Comparison of ENCODE assay signal across 8 cellular contexts in the genomic region with DNA sequence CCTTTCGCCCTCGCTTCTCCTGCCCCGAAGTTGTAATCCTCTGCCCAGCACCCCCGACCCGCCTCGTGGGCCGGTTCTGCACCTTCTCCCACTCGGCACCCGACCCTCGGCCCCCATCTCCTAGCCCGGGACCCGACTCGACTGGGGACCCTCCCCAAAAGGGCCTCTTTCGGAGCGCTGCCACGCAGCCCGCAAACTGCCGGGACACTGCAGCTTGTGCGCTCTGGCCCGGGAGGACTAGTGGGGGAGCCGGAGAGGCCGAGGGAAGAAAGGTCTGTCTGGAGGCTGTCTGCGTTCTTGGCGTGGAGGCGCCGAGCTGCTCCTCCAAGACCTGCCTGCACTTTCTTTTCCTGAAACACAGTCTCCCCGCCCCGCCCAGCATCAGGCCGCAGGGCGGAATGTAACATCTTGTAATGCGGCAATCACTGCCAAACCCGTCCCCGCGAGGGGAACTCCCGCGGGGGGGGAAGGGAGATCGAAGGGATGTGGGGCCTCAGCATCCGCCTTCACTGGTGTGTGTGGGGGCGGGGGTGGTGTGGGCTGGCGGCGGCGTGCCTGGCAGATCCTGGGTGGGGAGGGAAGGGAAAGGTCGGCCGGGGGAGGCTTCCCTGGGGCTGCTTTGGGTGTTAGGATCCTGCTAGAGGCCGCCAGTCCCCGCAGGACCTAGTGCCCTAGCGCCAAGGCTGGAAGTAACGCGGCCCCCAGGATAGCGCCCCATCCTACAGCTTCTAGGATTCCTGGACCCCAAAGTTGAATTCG. TPM values are rescaled to one million over a fixed set of nuclear protein-coding genes. Genes with fewer than 3 reads are reported as not detected.
DNase-seq lines count a peak whose midpoint lies in the region; ATAC-seq and TF ChIP-seq lines count a peak whose summit lies in the region.

No MANE protein-coding gene starts in this region.

- H4K20me1 ChIP-seq in SU-DHL-6 (ENCODE audit: low read depth, low read length) (no peaks in the 10 kb centered on the region), smooth muscle cell (ENCODE audit: low read depth) (no peaks in the 10 kb centered on the region)

- H3K4me3 Mint-ChIP-seq in HFFc6 = peak overlapping the region; percentile 83

- H3K9me2 ChIP-seq in SU-DHL-6 (replicated peaks; ENCODE audit: insufficient read depth, low read length) = no peaks in the 10 kb centered on the region

- DNase-seq in COR-L47 (lab: John Stamatoyannopoulos, UW) = peak; percentile 65
- peak; percentile 89 for DNase-seq in HFFc6
- no peak for DNase-seq in ascending aorta (ENCODE audit: low spot score in 2 of 2)
- peak; percentile 33 for DNase-seq in smooth muscle cell (lab: John Stamatoyannopoulos, UW; ENCODE audit: unreplicated experiment)

- H3K36me3 Mint-ChIP-seq in HFFc6 (ENCODE audit: low read depth) = no peaks in the 10 kb centered on the region

- ATAC-seq in HG03159 (IDR thresholded peaks at IDR 0.05; ENCODE audit: unreplicated experiment) (no peak), HG03175 (IDR thresholded peaks at IDR 0.05; ENCODE audit: unreplicated experiment) (no peak)

- peak overlapping the region; percentile 61 for H3K4me2 ChIP-seq in SU-DHL-6 (ENCODE audit: low read depth, low read length, poor library complexity, severe bottlenecking)
- H3K4me2 ChIP-seq in smooth muscle cell = peak overlapping the region; percentile 97

- H3K79me2 ChIP-seq in SU-DHL-6 (ENCODE audit: insufficient read depth, low read length) (no peaks in the 10 kb centered on the region), smooth muscle cell (ENCODE audit: low read depth) (peaks cover 5% of the 10 kb centered on the region)

- H3K4me1 ChIP-seq in ascending aorta (peaks cover 30 to 48% of the 10 kb centered on the region in 2 donors), smooth muscle cell (ENCODE audit: low read depth) (peaks cover 53% of the 10 kb centered on the region)

- H3K9me3 Mint-ChIP-seq in HFFc6 = no peaks in the 10 kb centered on the region

- peaks cover 78% of the 10 kb centered on the region for H3K4me1 Mint-ChIP-seq in HFFc6 (ENCODE audit: low read depth)

- H3K36me3 ChIP-seq in SU-DHL-6 (ENCODE audit: low read length) = no peaks in the 10 kb centered on the region
- H3K36me3 ChIP-seq in ascending aorta = no peaks in the 10 kb centered on the region
- no peaks in the 10 kb centered on the region for H3K36me3 ChIP-seq in smooth muscle cell (ENCODE audit: low read depth)

- H3K27me3 ChIP-seq in SU-DHL-6 (ENCODE audit: low read length) = no peaks in the 10 kb centered on the region
- H3K27me3 ChIP-seq in ascending aorta = peaks cover 66% of the 10 kb centered on the region
- peaks cover 64% of the 10 kb centered on the region for H3K27me3 ChIP-seq in smooth muscle cell (ENCODE audit: low read depth)

- peak overlapping the region; percentile 44 for H3K4me3 ChIP-seq in SU-DHL-6 (ENCODE audit: insufficient read depth, low read length, poor library complexity, severe bottlenecking)
- peak overlapping the region; percentile 48 to 67 for H3K4me3 ChIP-seq in ascending aorta
- H3K4me3 ChIP-seq in iPS-11a (ENCODE audit: low read depth, low read length) = peak overlapping the region; percentile 8
- peak overlapping the region; percentile 62 for H3K4me3 ChIP-seq in smooth muscle cell

- H3K9ac ChIP-seq in SU-DHL-6 (ENCODE audit: low read length) (peak overlapping the region; percentile 27), smooth muscle cell (ENCODE audit: low read depth) (peak overlapping the region; percentile 81)

- TF ChIP-seq CTCF in HFFc6 (IDR thresholded peaks at IDR 0.05) (no peak), SU-DHL-6 (IDR thresholded peaks at IDR 0.05; ENCODE audit: insufficient read depth, low read length, poor library complexity, severe bottlenecking) (no peak), ascending aorta (IDR thresholded peaks at IDR 0.05) (no peak), smooth muscle cell (IDR thresholded peaks at IDR 0.05; ENCODE audit: borderline replicate concordance, insufficient read depth, poor library complexity, severe bottlenecking) (no peak)

- H2AFZ ChIP-seq in SU-DHL-6 (ENCODE audit: low read depth, low read length, severe bottlenecking) = peak overlapping the region; percentile 64
- H2AFZ ChIP-seq in smooth muscle cell (ENCODE audit: low read depth) = peak overlapping the region; percentile 83

- H3K27ac ChIP-seq in SU-DHL-6 (ENCODE audit: low read depth, low read length) (no peak overlapping the region), ascending aorta (no peak overlapping the region), smooth muscle cell (ENCODE audit: low read depth) (peak overlapping the region; percentile 89)

- no peaks in the 10 kb centered on the region for H3F3A ChIP-seq in SU-DHL-6 (ENCODE audit: insufficient read depth)
- peaks cover 17% of the 10 kb centered on the region for H3F3A ChIP-seq in smooth muscle cell (ENCODE audit: low read depth)

- WGBS in smooth muscle cell (ENCODE audit: low lambda C conversion rate) = 1% methylated on average over 42 of the region's 51 CpGs

- intact Hi-C loops in ascending aorta (cut with DNase I) = loop anchor here (5.0 to 10.0 kb wide), 5 partner anchors 173 to 1171 kb away; a partner anchor contains a TSS

- H3K27me3 Mint-ChIP-seq in HFFc6 (ENCODE audit: insufficient read depth) = peaks cover 20% of the 10 kb centered on the region; the same call in 1 of the 2 replicates

- peak overlapping the region; percentile 92 for H3K27ac Mint-ChIP-seq in HFFc6

- no peaks in the 10 kb centered on the region for H3K9me3 ChIP-seq in SU-DHL-6 (ENCODE audit: insufficient read depth, low read length)
- no peaks in the 10 kb centered on the region for H3K9me3 ChIP-seq in ascending aorta
- H3K9me3 ChIP-seq in smooth muscle cell (replicated peaks; ENCODE audit: low read depth) = no peaks in the 10 kb centered on the region

RNA-seq across cellular contexts. Expression of a gene that starts 7.4 kb away (rescaled TPM):
- 10 to 100 TPM in 2 of 6 experiments, 1 to 10 TPM in 4; 8.8 to 12.6 (median 9.5) TPM for total RNA-seq in HFFc6 (2021; fragmentation: NEBNext Ultra II Directional; extraction: Animal tissue kit (Norgen Biotek cat#: 25700))
- total RNA-seq in ascending aorta (not detected), smooth muscle cell (1.9 and 3.6 TPM in 2 replicates)
- polyA plus RNA-seq in smooth muscle cell = 1.9 and 8.5 TPM in 2 replicates

RNA-seq across cellular contexts. Expression of a gene that starts 10.0 kb away (rescaled TPM):
- total RNA-seq in HFFc6 (2021; fragmentation: NEBNext Ultra II Directional; extraction: Animal tissue kit (Norgen Biotek cat#: 25700)) = 10 to 100 TPM in 2 of 6 experiments, 1 to 10 TPM in 4; 8.2 to 13.9 (median 9.2) TPM
- total RNA-seq in ascending aorta (not detected), smooth muscle cell (2.0 and 3.5 TPM in 2 replicates)
- polyA plus RNA-seq in smooth muscle cell = 3.3 and 8.0 TPM in 2 replicates

Comparison
In these comparisons a context has a peak if more than half of its experiments do, and no peak if none do; other contexts are left out.
1. DNase-seq: peak in COR-L47 (single experiment), HFFc6 (single experiment) and smooth muscle cell (single experiment); none in ascending aorta (0 of 2).
2. H3K4me3 ChIP-seq: peak in every context shown above with its lines; median percentile 62 in smooth muscle cell; 58 in ascending aorta; 44 in SU-DHL-6; 8 in iPS-11a.